23 cellular contexts compared by ENCODE assay signal in genomic region chr12:53485955-53486729, GRCh38. TPM values are rescaled to one million over a fixed set of nuclear protein-coding genes. Genes with fewer than 3 reads are reported as not detected.
A peak's percentile ranks its signal among the peaks of the same experiment; 100 is the strongest.
DNase-seq lines count a peak whose midpoint lies in the region; ATAC-seq, FAIRE-seq and TF ChIP-seq lines count a peak whose summit lies in the region.
"Had no signal": no experiment of that assay in that cellular context is flagged by ENCODE, and none has a peak within 500 bp of the region (broad histone marks: within the 10 kb centered on the region; RNA-seq: fewer than 3 reads in every experiment).

No MANE protein-coding gene starts in this region.

- H3K9me3 Mint-ChIP-seq in activated CD8-positive, alpha-beta memory T cell treated with anti-CD3 and anti-CD28 coated beads, Interleukin-2, amount 10 ng/mL, durations not matched to agents 7 days and 5 days (ENCODE audit: low read depth): no peaks in the 10 kb centered on the region

- CTCF ChIA-PET in activated CD8-positive, alpha-beta memory T cell treated with anti-CD3 and anti-CD28 coated beads, Interleukin-2, amount 10 ng/mL, durations not matched to agents 7 days and 5 days (lab: Charles Lee): interaction anchor here (1.3 to 1.5 kb wide), 3 partner anchors 9 to 134 kb away, joined by 3 to 4 read pairs (median 4); no protein-coding TSS in a partner anchor

- peaks cover 9% of the 10 kb centered on the region for H4K20me1 ChIP-seq in hepatocyte (ENCODE audit: insufficient read depth, poor library complexity, severe bottlenecking)

- H3K4me2 ChIP-seq in hepatocyte: no peak overlapping the region

- H3K4me3 ChIP-seq in NB4 (ENCODE audit: low read depth, low read length): no peak overlapping the region
- no peak overlapping the region for H3K4me3 ChIP-seq in kidney (ENCODE audit: low read length in 2 of 2)
- no peak overlapping the region for H3K4me3 ChIP-seq in sigmoid colon
- no peak overlapping the region for H3K4me3 ChIP-seq in hepatocyte
- H3K4me3 ChIP-seq: psoas muscle, SK-N-MC had no signal

- H3K36me3 Mint-ChIP-seq in activated CD8-positive, alpha-beta memory T cell treated with anti-CD3 and anti-CD28 coated beads, Interleukin-2, amount 10 ng/mL, durations not matched to agents 7 days and 5 days: peaks cover 38% of the 10 kb centered on the region

- H3K27ac ChIP-seq in kidney (ENCODE audit: low read depth in 2 of 2, low read length in 2 of 2): no peak overlapping the region
- H3K27ac ChIP-seq in sigmoid colon: no peak overlapping the region
- H3K27ac ChIP-seq in foreskin keratinocyte: no peak overlapping the region
- H3K27ac ChIP-seq in hepatocyte: no peak overlapping the region
- H3K27ac ChIP-seq: psoas muscle, SK-N-MC had no signal

- no peak for ATAC-seq in activated CD8-positive, alpha-beta memory T cell treated with anti-CD3 and anti-CD28 coated beads, Interleukin-2, amount 10 ng/mL, durations not matched to agents 7 days and 5 days
- no peak for ATAC-seq in GM21390 (IDR thresholded peaks at IDR 0.05; ENCODE audit: unreplicated experiment)
- ATAC-seq in foreskin keratinocyte: no peak

- no peak for FAIRE-seq in kidney (lab: Jason Lieb, UNC)
- FAIRE-seq: bronchial epithelial cell, RCC 7860 had no signal

- H2AFZ ChIP-seq in hepatocyte: no peak overlapping the region

- intact Hi-C loops in kidney (cut with DNase I) (no loop called here), sigmoid colon (cut with DNase I) (no loop called here)

- peaks cover 22% of the 10 kb centered on the region for H3K79me2 ChIP-seq in hepatocyte

- H3K27ac Mint-ChIP-seq in activated CD8-positive, alpha-beta memory T cell treated with anti-CD3 and anti-CD28 coated beads, Interleukin-2, amount 10 ng/mL, durations not matched to agents 7 days and 5 days: peak overlapping the region; percentile 26

- peaks cover 9% of the 10 kb centered on the region for H3K4me1 Mint-ChIP-seq in activated CD8-positive, alpha-beta memory T cell treated with anti-CD3 and anti-CD28 coated beads, Interleukin-2, amount 10 ng/mL, durations not matched to agents 7 days and 5 days
- H3K4me1 Mint-ChIP-seq: CD14-positive monocyte had no signal

- H3K9me3 ChIP-seq in kidney (ENCODE audit: control insufficient read depth in 1 of 2, low read length in 2 of 2) (no peaks in the 10 kb centered on the region), sigmoid colon (no peaks in the 10 kb centered on the region), hepatocyte (ENCODE audit: low read depth) (no peaks in the 10 kb centered on the region)
- H3K9me3 ChIP-seq: psoas muscle had no signal

- no peak for TF ChIP-seq EP300 in sigmoid colon (IDR thresholded peaks at IDR 0.05)

- TF ChIP-seq POLR2A in NB4 (IDR thresholded peaks at IDR 0.05; ENCODE audit: extremely low read depth, insufficient read length) (peak; percentile 10), sigmoid colon (IDR thresholded peaks at IDR 0.05) (no peak)

- no peak overlapping the region for H3K9ac ChIP-seq in kidney (ENCODE audit: low read length in 2 of 2)

- H3K27me3 Mint-ChIP-seq in activated CD8-positive, alpha-beta memory T cell treated with anti-CD3 and anti-CD28 coated beads, Interleukin-2, amount 10 ng/mL, durations not matched to agents 7 days and 5 days: no peaks in the 10 kb centered on the region

- WGBS in sigmoid colon, 2 donors: 96 to 98% methylated on average over 10 of the region's 10 CpGs
- WGBS in hepatocyte (ENCODE audit: low lambda C conversion rate, missing lambda C conversion rate): 91% methylated on average over 10 of the region's 10 CpGs

- H3K36me3 ChIP-seq in kidney (ENCODE audit: control insufficient read depth in 1 of 2, insufficient read depth in 2 of 2, low read length in 2 of 2) (peaks cover 24% of the 10 kb centered on the region in 2 donors), sigmoid colon (peaks cover 0 to 70% (median 32%) of the 10 kb centered on the region in 4 donors), hepatocyte (replicated peaks; ENCODE audit: insufficient read depth, low read depth) (no peaks in the 10 kb centered on the region)

- no peak overlapping the region for H3K4me3 Mint-ChIP-seq in activated CD8-positive, alpha-beta memory T cell treated with anti-CD3 and anti-CD28 coated beads, Interleukin-2, amount 10 ng/mL, durations not matched to agents 7 days and 5 days
- H3K4me3 Mint-ChIP-seq: CD14-positive monocyte had no signal

- no peaks in the 10 kb centered on the region for H3K9me2 ChIP-seq in hepatocyte (replicated peaks; ENCODE audit: insufficient read depth)

- TF ChIP-seq CTCF in NB4 (IDR thresholded peaks at IDR 0.05; ENCODE audit: low read depth, low read length) (no peak), kidney (IDR thresholded peaks at IDR 0.05; ENCODE audit: borderline replicate concordance, extremely low read depth, insufficient read depth) (no peak), sigmoid colon (IDR thresholded peaks at IDR 0.05) (no peak), foreskin keratinocyte (conservative IDR thresholded peaks at IDR 0.05) (no peak), hepatocyte (IDR thresholded peaks at IDR 0.05; ENCODE audit: poor library complexity) (no peak)

- H3K4me1 ChIP-seq in kidney (ENCODE audit: control insufficient read depth in 1 of 2, insufficient read depth in 1 of 2, low read depth in 1 of 2, low read length in 2 of 2): peaks cover 0 to 3% of the 10 kb centered on the region in 2 donors
- H3K4me1 ChIP-seq in sigmoid colon: peaks cover 0 to 6% (median 0%) of the 10 kb centered on the region in 4 donors
- peaks cover 6% of the 10 kb centered on the region for H3K4me1 ChIP-seq in foreskin keratinocyte
- no peaks in the 10 kb centered on the region for H3K4me1 ChIP-seq in hepatocyte (ENCODE audit: insufficient read depth)

- no peaks in the 10 kb centered on the region for H3K27me3 ChIP-seq in sigmoid colon
- no peaks in the 10 kb centered on the region for H3K27me3 ChIP-seq in foreskin keratinocyte
- H3K27me3 ChIP-seq in hepatocyte: no peaks in the 10 kb centered on the region

- no peak for DNase-seq in activated CD8-positive, alpha-beta memory T cell treated with anti-CD3 and anti-CD28 coated beads, Interleukin-2, amount 10 ng/mL, durations not matched to agents 7 days and 5 days
- no peak for DNase-seq in activated CD8-positive, alpha-beta memory T cell treated with anti-CD3 and anti-CD28 coated beads for 24 hours
- no peak for DNase-seq in NB4 (ENCODE audit: low read depth)
- DNase-seq in kidney: peak; percentile 57
- DNase-seq in sigmoid colon: peak; percentile 62
- DNase-seq in foreskin keratinocyte: no peak
- DNase-seq in hepatocyte (ENCODE audit: low spot score): no peak
- DNase-seq: activated CD4-positive, alpha-beta T cell treated with anti-CD3 and anti-CD28 coated beads for 4 hours; dermis blood vessel endothelial cell; DMS79 treated with DMSO at 0.1 percent for 48 hours; erythroblast; NCI-H187; NCI-H345; NK-92 treated with Interleukin-12 subunit alpha and Interleukin-12 subunit beta, amount 100 ng/mL, for 24 hours had no signal

RNA-seq across cellular contexts. Expression of gene MAP3K12, which starts 13.1 kb away (rescaled TPM):
- total RNA-seq in activated CD8-positive, alpha-beta memory T cell treated with anti-CD3 and anti-CD28 coated beads, Interleukin-2, amount 10 ng/mL, durations not matched to agents 7 days and 5 days: 10 to 100 TPM; 19.1 to 19.3 TPM
- 21.8 TPM for total RNA-seq in kidney
- polyA plus RNA-seq in kidney (ENCODE audit: insufficient read depth, low read depth, low replicate concordance): 15.2 TPM
- total RNA-seq in sigmoid colon: 10 to 100 TPM; 18.5 to 27.4 (median 25.0) TPM
- polyA plus RNA-seq in sigmoid colon: 10 to 100 TPM in 1 of 3 donors, 1 to 10 TPM in 2; 1.6 to 10.1 (median 4.8) TPM
- total RNA-seq in foreskin keratinocyte: 11.3 and 13.3 TPM in 2 replicates
- polyA plus RNA-seq in foreskin keratinocyte: 10.0 and 10.4 TPM in 2 replicates
- 10.8 and 16.0 TPM in 2 replicates for total RNA-seq in hepatocyte
- polyA plus RNA-seq in hepatocyte: 10.0 and 14.0 TPM in 2 replicates

RNA-seq across cellular contexts. Expression of gene TARBP2, which starts 14.9 kb away (rescaled TPM):
- 10 to 100 TPM; 29.7 to 38.7 TPM for total RNA-seq in activated CD8-positive, alpha-beta memory T cell treated with anti-CD3 and anti-CD28 coated beads, Interleukin-2, amount 10 ng/mL, durations not matched to agents 7 days and 5 days
- total RNA-seq in kidney (32.5 TPM), sigmoid colon (10 to 100 TPM; 16.1 to 29.9 (median 19.4) TPM), foreskin keratinocyte (46.4 and 48.0 TPM in 2 replicates), hepatocyte (39.1 and 54.6 TPM in 2 replicates)
- polyA plus RNA-seq in kidney (ENCODE audit: insufficient read depth, low read depth, low replicate concordance) (36.3 TPM), sigmoid colon (10 to 100 TPM; 16.2 to 29.4 (median 19.7) TPM), foreskin keratinocyte (46.7 and 49.6 TPM in 2 replicates), hepatocyte (81.1 and 88.6 TPM in 2 replicates)

RNA-seq across cellular contexts. Expression of gene NPFF, which starts 21.1 kb away (rescaled TPM):
- not detected for total RNA-seq in activated CD8-positive, alpha-beta memory T cell treated with anti-CD3 and anti-CD28 coated beads, Interleukin-2, amount 10 ng/mL, durations not matched to agents 7 days and 5 days
- total RNA-seq in kidney: not detected
- 1.3 TPM for polyA plus RNA-seq in kidney (ENCODE audit: insufficient read depth, low read depth, low replicate concordance)
- not detected for total RNA-seq in sigmoid colon
- polyA plus RNA-seq in sigmoid colon: not detected
- total RNA-seq in foreskin keratinocyte: not detected in 2 replicates
- polyA plus RNA-seq in foreskin keratinocyte: 0.18 TPM in 1 of 2 replicates, not detected in the other
- not detected in 2 replicates for total RNA-seq in hepatocyte
- polyA plus RNA-seq in hepatocyte: 0.77 TPM in 1 of 2 replicates, not detected in the other
- total RNA-seq: bronchial epithelial cell, dermis blood vessel endothelial cell, liver, M059J, myocyte, psoas muscle had no signal
- polyA plus RNA-seq: CD14-positive monocyte, liver, psoas muscle had no signal

RNA-seq across cellular contexts. Expression of gene PCBP2, which starts 34.2 kb away (rescaled TPM):
- 100 to 1,000 TPM; 721 to 867 TPM for total RNA-seq in activated CD8-positive, alpha-beta memory T cell treated with anti-CD3 and anti-CD28 coated beads, Interleukin-2, amount 10 ng/mL, durations not matched to agents 7 days and 5 days
- total RNA-seq in kidney (732 TPM), sigmoid colon (100 to 1,000 TPM; 397 to 661 (median 417) TPM), foreskin keratinocyte (378 and 396 TPM in 2 replicates), hepatocyte (343 and 389 TPM in 2 replicates)
- polyA plus RNA-seq in kidney (ENCODE audit: insufficient read depth, low read depth, low replicate concordance) (597 TPM), sigmoid colon (100 to 1,000 TPM; 333 to 455 (median 401) TPM), foreskin keratinocyte (422 and 510 TPM in 2 replicates), hepatocyte (132 and 133 TPM in 2 replicates)

RNA-seq across cellular contexts. Expression of gene PRR13, which starts 44.6 kb away (rescaled TPM):
- total RNA-seq in activated CD8-positive, alpha-beta memory T cell treated with anti-CD3 and anti-CD28 coated beads, Interleukin-2, amount 10 ng/mL, durations not matched to agents 7 days and 5 days: 100 to 1,000 TPM; 235 to 244 TPM
- total RNA-seq in kidney (226 TPM), sigmoid colon (10 to 100 TPM; 46.7 to 68.1 (median 55.1) TPM), foreskin keratinocyte (139 TPM in 2 replicates), hepatocyte (135 and 150 TPM in 2 replicates)
- polyA plus RNA-seq in kidney (ENCODE audit: insufficient read depth, low read depth, low replicate concordance) (889 TPM), sigmoid colon (100 to 1,000 TPM; 521 to 955 (median 870) TPM), foreskin keratinocyte (204 and 208 TPM in 2 replicates), hepatocyte (457 and 458 TPM in 2 replicates)

Comparison
In these comparisons a context has a peak if more than half of its experiments do, and no peak if none do; other contexts are left out.
1. DNase-seq: peak in kidney (single experiment) and sigmoid colon (single experiment); none in activated CD8-positive, alpha-beta memory T cell treated with anti-CD3 and anti-CD28 coated beads, Interleukin-2, amount 10 ng/mL, durations not matched to agents 7 days and 5 days (single experiment), activated CD8-positive, alpha-beta memory T cell treated with anti-CD3 and anti-CD28 coated beads for 24 hours (single experiment), NB4 (single experiment), foreskin keratinocyte (0 of 2) and hepatocyte (single experiment).